8 cellular contexts compared by ENCODE assay signal in the genomic region with DNA sequence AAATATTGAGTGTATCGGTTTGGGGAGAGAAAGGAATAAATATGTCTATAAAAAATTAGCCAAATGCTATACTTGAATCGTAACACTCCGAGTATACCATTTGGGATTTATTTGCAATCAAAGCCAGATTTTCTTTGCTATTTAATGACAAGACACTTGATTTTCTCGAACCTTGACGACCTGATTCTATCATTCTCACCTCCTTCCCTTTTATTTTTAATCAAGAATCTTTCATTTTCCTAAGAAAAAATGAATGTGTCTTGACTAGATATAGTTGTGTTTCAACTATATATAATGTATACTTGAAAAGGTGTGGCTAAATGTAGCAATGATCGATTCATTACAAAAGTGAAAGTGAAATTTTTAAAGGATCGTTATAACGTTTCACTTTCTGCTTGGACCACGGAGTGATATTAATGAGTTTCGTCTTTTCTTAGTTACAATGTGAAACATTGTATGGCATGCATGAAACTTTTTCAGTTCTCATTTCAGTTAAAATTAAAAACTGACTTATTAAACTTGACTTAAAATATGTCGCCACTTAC. TPM values are rescaled to one million over a fixed set of nuclear protein-coding genes. Genes with fewer than 3 reads are reported as not detected.
A peak's percentile ranks its signal among the peaks of the same experiment; 100 is the strongest.
DNase-seq lines count a peak whose midpoint lies in the region; ATAC-seq and TF ChIP-seq lines count a peak whose summit lies in the region.

No MANE protein-coding gene starts in this region.

- H3K4me3 ChIP-seq in fibroblast of mammary gland (ENCODE audit: control insufficient read depth, low read depth, low read length): peak overlapping the region; percentile 68

- in situ Hi-C loops in G401 (cut with HindIII; ENCODE audit: low sequenced_read_pairs): no loop called here

- DNase-seq in activated CD4-positive, CD25-positive, alpha-beta regulatory T cell treated with anti-CD3 and anti-CD28 coated beads, Interleukin-2, amount 50 U/mL, for 72 hours: no peak
- DNase-seq in RPMI8226 (peak; percentile 26), fibroblast of mammary gland (ENCODE audit: low read depth) (peak; percentile 15), renal cortical epithelial cell (ENCODE audit: low read depth) (peak; percentile 21), G401 (ENCODE audit: low spot score) (no peak), NCI-H2029 treated with DMSO at 0.1 percent for 48 hours (lab: John Stamatoyannopoulos, UW) (no peak)

- ATAC-seq in activated CD4-positive, CD25-positive, alpha-beta regulatory T cell treated with anti-CD3 and anti-CD28 coated beads, Interleukin-2, amount 50 U/mL, for 24 hours: peak; percentile 65 to 75
- peak; percentile 52 for ATAC-seq in HG02852 (IDR thresholded peaks at IDR 0.05; ENCODE audit: unreplicated experiment)

- no peak for TF ChIP-seq CTCF in fibroblast of mammary gland (conservative IDR thresholded peaks at IDR 0.05; ENCODE audit: control insufficient read depth, insufficient read depth, low read depth, low read length)

RNA-seq across cellular contexts. Expression of gene NUB1, which starts 0.6 kb away (rescaled TPM):
- total RNA-seq in renal cortical epithelial cell: 50.4 and 53.6 TPM in 2 replicates
- 41.8 and 59.0 TPM in 2 replicates for total RNA-seq in G401 (2014; rRNA removed; shearing (Covaris generic))

Comparison
In these comparisons a context has a peak if more than half of its experiments do, and no peak if none do; other contexts are left out.
1. DNase-seq: peak in RPMI8226 (single experiment), fibroblast of mammary gland (single experiment) and renal cortical epithelial cell (single experiment); none in activated CD4-positive, CD25-positive, alpha-beta regulatory T cell treated with anti-CD3 and anti-CD28 coated beads, Interleukin-2, amount 50 U/mL, for 72 hours (single experiment), G401 (single experiment) and NCI-H2029 treated with DMSO at 0.1 percent for 48 hours (single experiment).